Comparison of ENCODE assay signal across 12 cellular contexts in the genomic region with DNA sequence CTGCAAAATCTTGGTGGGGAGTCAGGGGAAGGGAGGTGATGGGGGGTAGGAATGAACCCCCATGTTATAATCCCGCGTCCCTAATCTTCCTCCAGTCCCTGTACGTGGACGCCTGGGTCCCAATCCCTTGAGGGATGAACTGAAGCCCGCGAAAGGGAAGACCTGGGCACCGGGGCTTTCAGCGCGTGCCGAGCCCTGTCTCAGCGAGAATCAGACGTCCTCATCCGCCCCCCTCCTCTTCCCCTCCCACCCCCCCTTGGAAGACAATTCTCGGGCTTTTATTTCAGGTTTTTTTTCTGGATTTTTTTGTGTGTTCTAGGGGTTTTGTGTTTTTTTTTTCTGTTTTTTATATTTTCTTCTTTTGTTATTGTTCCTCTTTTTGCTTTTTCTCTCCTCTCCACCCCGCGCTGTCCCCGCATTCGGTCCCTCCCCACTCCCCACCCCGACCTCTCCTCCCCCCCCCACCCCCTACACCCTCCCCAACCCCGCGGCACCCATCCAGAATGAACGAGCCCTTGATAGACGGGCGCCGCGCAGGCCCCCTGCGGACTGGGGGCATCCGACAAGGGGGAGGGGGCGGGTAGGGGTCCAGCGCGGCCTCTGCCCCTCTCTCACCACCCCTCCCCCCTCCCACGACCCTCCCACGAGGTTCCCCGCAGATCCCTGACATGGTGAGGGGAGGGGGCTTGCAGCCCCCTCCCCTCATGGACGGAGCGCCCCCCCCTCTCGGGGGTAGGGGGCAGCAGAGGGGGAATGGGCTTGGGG. TPM values are rescaled to one million over a fixed set of nuclear protein-coding genes. Genes with fewer than 3 reads are reported as not detected.
DNase-seq lines count a peak whose midpoint lies in the region; ATAC-seq and TF ChIP-seq lines count a peak whose summit lies in the region.
"Had no signal": no experiment of that assay in that cellular context is flagged by ENCODE, and none has a peak within 500 bp of the region (broad histone marks: within the 10 kb centered on the region; RNA-seq: fewer than 3 reads in every experiment).

No MANE protein-coding gene starts in this region.

- H3K27me3 ChIP-seq in mesendoderm (ENCODE audit: insufficient read depth, low read length, poor library complexity) = no peaks in the 10 kb centered on the region
- H3K27me3 ChIP-seq in vagina = peaks cover 6% of the 10 kb centered on the region
- H3K27me3 ChIP-seq in HAP-1 (ENCODE audit: low read depth) = no peaks in the 10 kb centered on the region

- TF ChIP-seq POLR2A in vagina (IDR thresholded peaks at IDR 0.05) = no peak

- peak overlapping the region; percentile 77 for H3K4me2 ChIP-seq in mesendoderm (ENCODE audit: low read length)

- in situ Hi-C loops in HAP-1 (cut with MboI; ENCODE audit: low sequenced_read_pairs) = no loop called here

- H3K79me1 ChIP-seq in mesendoderm (ENCODE audit: low read length) = no peaks in the 10 kb centered on the region

- no peaks in the 10 kb centered on the region for H3K36me3 Mint-ChIP-seq in stimulated activated naive CD8-positive, alpha-beta T cell treated with anti-CD3 and anti-CD28 coated beads, Interleukin-15, Interleukin-2, amounts not matched to agents 100 ng/mL and 50 ng/mL, for 24 hours (ENCODE audit: low read depth)
- no peaks in the 10 kb centered on the region for H3K36me3 Mint-ChIP-seq in activated naive CD8-positive, alpha-beta T cell treated with anti-CD3 and anti-CD28 coated beads, Interleukin-2, amount 10 ng/mL, durations not matched to agents 7 days and 5 days

- no peak overlapping the region for H3K23ac ChIP-seq in mesendoderm (ENCODE audit: low read length)

- H3K4me1 ChIP-seq in mesendoderm (ENCODE audit: control insufficient read depth, low read depth, low read length) (no peaks in the 10 kb centered on the region), vagina (peaks cover 19% of the 10 kb centered on the region), HAP-1 (peaks cover 4% of the 10 kb centered on the region; the same call in 1 of the 2 replicates)

- no peak overlapping the region for H2AK5ac ChIP-seq in mesendoderm (ENCODE audit: low read length)

- H3K9me3 ChIP-seq in vagina (no peaks in the 10 kb centered on the region), HAP-1 (no peaks in the 10 kb centered on the region)

- no peak overlapping the region for H3K18ac ChIP-seq in mesendoderm (ENCODE audit: low read length)

- H3K27me3 Mint-ChIP-seq in stimulated activated naive CD8-positive, alpha-beta T cell treated with anti-CD3 and anti-CD28 coated beads, Interleukin-15, Interleukin-2, amounts not matched to agents 100 ng/mL and 50 ng/mL, for 24 hours = peaks cover 55% of the 10 kb centered on the region
- peaks cover 33% of the 10 kb centered on the region for H3K27me3 Mint-ChIP-seq in activated naive CD8-positive, alpha-beta T cell treated with anti-CD3 and anti-CD28 coated beads, Interleukin-2, amount 10 ng/mL, durations not matched to agents 7 days and 5 days

- peak overlapping the region; percentile 53 for H3K4me3 Mint-ChIP-seq in stimulated activated naive CD8-positive, alpha-beta T cell treated with anti-CD3 and anti-CD28 coated beads, Interleukin-15, Interleukin-2, amounts not matched to agents 100 ng/mL and 50 ng/mL, for 24 hours
- peak overlapping the region; percentile 56 for H3K4me3 Mint-ChIP-seq in activated naive CD8-positive, alpha-beta T cell treated with anti-CD3 and anti-CD28 coated beads, Interleukin-2, amount 10 ng/mL, durations not matched to agents 7 days and 5 days

- no peak overlapping the region for H4K8ac ChIP-seq in mesendoderm (ENCODE audit: low read depth, low read length)

- H3K9ac ChIP-seq in mesendoderm (ENCODE audit: low read length) = peak overlapping the region; percentile 43

- peaks cover 18% of the 10 kb centered on the region for H3K4me1 Mint-ChIP-seq in stimulated activated naive CD8-positive, alpha-beta T cell treated with anti-CD3 and anti-CD28 coated beads, Interleukin-15, Interleukin-2, amounts not matched to agents 100 ng/mL and 50 ng/mL, for 24 hours (ENCODE audit: low read depth)
- H3K4me1 Mint-ChIP-seq in activated naive CD8-positive, alpha-beta T cell treated with anti-CD3 and anti-CD28 coated beads, Interleukin-2, amount 10 ng/mL, durations not matched to agents 7 days and 5 days = peaks cover 18% of the 10 kb centered on the region

- H2BK5ac ChIP-seq in mesendoderm (ENCODE audit: low read length) = no peak overlapping the region

- no peak overlapping the region for H2BK120ac ChIP-seq in mesendoderm (ENCODE audit: low read depth, low read length)

- H3K56ac ChIP-seq in mesendoderm (ENCODE audit: low read length) = peak overlapping the region; percentile 46

- H3K36me3 ChIP-seq in mesendoderm (ENCODE audit: control insufficient read depth, insufficient read depth, low read length) = no peaks in the 10 kb centered on the region
- H3K36me3 ChIP-seq in vagina = no peaks in the 10 kb centered on the region
- no peaks in the 10 kb centered on the region for H3K36me3 ChIP-seq in HAP-1 (replicated peaks)

- no peak overlapping the region for H2BK15ac ChIP-seq in mesendoderm (replicated peaks; ENCODE audit: low read depth)

- H3K27ac Mint-ChIP-seq in stimulated activated naive CD8-positive, alpha-beta T cell treated with anti-CD3 and anti-CD28 coated beads, Interleukin-15, Interleukin-2, amounts not matched to agents 100 ng/mL and 50 ng/mL, for 24 hours = no peak overlapping the region
- no peak overlapping the region for H3K27ac Mint-ChIP-seq in activated naive CD8-positive, alpha-beta T cell treated with anti-CD3 and anti-CD28 coated beads, Interleukin-2, amount 10 ng/mL, durations not matched to agents 7 days and 5 days

- TF ChIP-seq CTCF in vagina (IDR thresholded peaks at IDR 0.05) = no peak

- peak overlapping the region; percentile 40 for H3K4me3 ChIP-seq in mesendoderm (ENCODE audit: low read length)
- H3K4me3 ChIP-seq in vagina = peak overlapping the region; percentile 20 to 34
- no peak overlapping the region for H3K4me3 ChIP-seq in HAP-1

- no peak overlapping the region for H4K5ac ChIP-seq in mesendoderm (ENCODE audit: low read length)

- peaks cover 6% of the 10 kb centered on the region for H3K9me3 Mint-ChIP-seq in stimulated activated naive CD8-positive, alpha-beta T cell treated with anti-CD3 and anti-CD28 coated beads, Interleukin-15, Interleukin-2, amounts not matched to agents 100 ng/mL and 50 ng/mL, for 24 hours
- H3K9me3 Mint-ChIP-seq in activated naive CD8-positive, alpha-beta T cell treated with anti-CD3 and anti-CD28 coated beads, Interleukin-2, amount 10 ng/mL, durations not matched to agents 7 days and 5 days = peaks cover 4% of the 10 kb centered on the region

- POLR2A ChIA-PET in activated naive CD8-positive, alpha-beta T cell treated with anti-CD3 and anti-CD28 coated beads, Interleukin-2, amount 10 ng/mL, durations not matched to agents 7 days and 5 days (lab: Charles Lee) = no interaction called here

- H3K4ac ChIP-seq in mesendoderm (ENCODE audit: low read depth, low read length) = no peak overlapping the region

- no peaks in the 10 kb centered on the region for H3K79me2 ChIP-seq in mesendoderm (ENCODE audit: control insufficient read depth, insufficient read depth, low read length)

- no CpG with 5 or more reads among the region's 37 CpGs for WGBS in mesendoderm (ENCODE audit: extremely low coverage, insufficient coverage, low lambda C conversion rate)

- ATAC-seq in stimulated activated naive CD8-positive, alpha-beta T cell treated with anti-CD3 and anti-CD28 coated beads, Interleukin-15, Interleukin-2, amounts not matched to agents 100 U/mL and 50 U/mL, for 24 hours = no peak
- ATAC-seq in activated naive CD8-positive, alpha-beta T cell treated with anti-CD3 and anti-CD28 coated beads, Interleukin-2, amount 10 ng/mL, durations not matched to agents 7 days and 5 days (ENCODE audit: low read depth) = no peak

- H3K27ac ChIP-seq in mesendoderm (ENCODE audit: low read depth, low read length) (no peak overlapping the region), vagina (no peak overlapping the region)

- DNase-seq in stimulated activated naive CD8-positive, alpha-beta T cell treated with anti-CD3 and anti-CD28 coated beads, Interleukin-15, Interleukin-2, amounts not matched to agents 100 U/mL and 50 U/mL, for 24 hours = no peak
- no peak for DNase-seq in activated naive CD8-positive, alpha-beta T cell treated with anti-CD3 and anti-CD28 coated beads, Interleukin-2, amount 10 ng/mL, durations not matched to agents 7 days and 5 days
- no peak for DNase-seq in mesendoderm
- DNase-seq in vagina (ENCODE audit: extremely low spot score in 2 of 2) = no peak
- DNase-seq in T-helper 1 cell = no peak
- DNase-seq in HAP-1 (ENCODE audit: low spot score in 2 of 2) = no peak
- DNase-seq in T1000 (lab: John Stamatoyannopoulos, UW) = no peak
- DNase-seq: foreskin melanocyte, mesenchymal stem cell, small intestine had no signal

- intact Hi-C loops in vagina (cut with DNase I) = no loop called here

RNA-seq across cellular contexts. Expression of a gene that starts 10.3 kb away (rescaled TPM):
- 1 to 10 TPM in 1 of 2 experiments, under 1 TPM in 1; 0.75 to 2.0 TPM for total RNA-seq in activated naive CD8-positive, alpha-beta T cell treated with anti-CD3 and anti-CD28 coated beads, Interleukin-2, amount 10 ng/mL, durations not matched to agents 7 days and 5 days
- 3.6 TPM for polyA plus RNA-seq in mesendoderm (2013, experiment 1 of 2)
- polyA plus RNA-seq in mesendoderm (2013, experiment 2 of 2) = 3.6 TPM
- total RNA-seq in vagina = not detected
- total RNA-seq: CD4-positive, alpha-beta memory T cell had no signal
- polyA plus RNA-seq: CD4-positive, alpha-beta memory T cell had no signal

RNA-seq across cellular contexts. Expression of a gene that starts 19.8 kb away (rescaled TPM):
- total RNA-seq in activated naive CD8-positive, alpha-beta T cell treated with anti-CD3 and anti-CD28 coated beads, Interleukin-2, amount 10 ng/mL, durations not matched to agents 7 days and 5 days = under 1 TPM; 0.17 TPM
- polyA plus RNA-seq in mesendoderm (2013, experiment 1 of 2) = 1.5 TPM
- 1.3 TPM for polyA plus RNA-seq in mesendoderm (2013, experiment 2 of 2)
- 2.5 TPM for total RNA-seq in vagina
- total RNA-seq: CD4-positive, alpha-beta memory T cell had no signal
